ENCODE assay signal across 8 cellular contexts in genomic region chr1:40476924-40477679, GRCh38.
A peak's percentile ranks its signal among the peaks of the same experiment; 100 is the strongest.
DNase-seq lines count a peak whose midpoint lies in the region; ATAC-seq and TF ChIP-seq lines count a peak whose summit lies in the region.

TSS of gene ZFP69 (plus strand) at chr1:40477290. CDS start at chr1:40479362, 2,072 bp downstream.

- no peak within 1 kb of the TSS for H3K9ac ChIP-seq in endocrine pancreas (ENCODE audit: control insufficient read depth, insufficient read depth, low read length)

- H3K4me1 ChIP-seq in endocrine pancreas (ENCODE audit: control insufficient read depth, insufficient read depth, low read length), result no peaks in the 10 kb centered on the region

- ATAC-seq in GM18505 (IDR thresholded peaks at IDR 0.05; ENCODE audit: unreplicated experiment), result no peak
- peak; percentile 81 for ATAC-seq in HG03095 (IDR thresholded peaks at IDR 0.05; ENCODE audit: unreplicated experiment)
- ATAC-seq in HG03457 (IDR thresholded peaks at IDR 0.05; ENCODE audit: unreplicated experiment), result no peak

- H3K4me3 ChIP-seq in endocrine pancreas (ENCODE audit: control insufficient read depth, insufficient read depth, low read length), result peak within 1 kb of the TSS; percentile 11

- peak; percentile 77 for TF ChIP-seq POLR2A in GM18505 (IDR thresholded peaks at IDR 0.05; ENCODE audit: borderline replicate concordance, extremely low read depth, insufficient read depth, insufficient read length)

- no peaks in the 10 kb centered on the region for H3K36me3 ChIP-seq in endocrine pancreas (ENCODE audit: control insufficient read depth, insufficient read depth, low read length)

- peak; percentile 100 for DNase-seq in NCI-H748 (lab: John Stamatoyannopoulos, UW; ENCODE audit: unreplicated experiment)
- peak; percentile 34 to 51 (median 41) for DNase-seq in activated CD8-positive, alpha-beta memory T cell treated with anti-CD3 and anti-CD28 coated beads for 48 hours (ENCODE audit: low read depth in 2 of 3, low spot score in 2 of 3)
- DNase-seq in midbrain (lab: John Stamatoyannopoulos, UW), result peak; percentile 41
- DNase-seq in stimulated activated CD8-positive, alpha-beta memory T cell treated with anti-CD3 and anti-CD28 coated beads, Interleukin-15, amount 100 ng/mL, for 48 hours (ENCODE audit: low read depth in 2 of 2), result peak; percentile 55 to 67

- H3K9me3 ChIP-seq in endocrine pancreas (ENCODE audit: control insufficient read depth, low read length), result peaks cover 2% of the 10 kb centered on the region

- no peaks in the 10 kb centered on the region for H3K27me3 ChIP-seq in endocrine pancreas (ENCODE audit: control insufficient read depth, insufficient read depth, low read length)

Comparison
In these comparisons a context has a peak if more than half of its experiments do, and no peak if none do; other contexts are left out.
1. DNase-seq: peak in every context shown above with its lines; median percentile 100 in NCI-H748; 61 in stimulated activated CD8-positive, alpha-beta memory T cell treated with anti-CD3 and anti-CD28 coated beads, Interleukin-15, amount 100 ng/mL, for 48 hours; 41 in activated CD8-positive, alpha-beta memory T cell treated with anti-CD3 and anti-CD28 coated beads for 48 hours; 41 in midbrain.